In the genomic region with DNA sequence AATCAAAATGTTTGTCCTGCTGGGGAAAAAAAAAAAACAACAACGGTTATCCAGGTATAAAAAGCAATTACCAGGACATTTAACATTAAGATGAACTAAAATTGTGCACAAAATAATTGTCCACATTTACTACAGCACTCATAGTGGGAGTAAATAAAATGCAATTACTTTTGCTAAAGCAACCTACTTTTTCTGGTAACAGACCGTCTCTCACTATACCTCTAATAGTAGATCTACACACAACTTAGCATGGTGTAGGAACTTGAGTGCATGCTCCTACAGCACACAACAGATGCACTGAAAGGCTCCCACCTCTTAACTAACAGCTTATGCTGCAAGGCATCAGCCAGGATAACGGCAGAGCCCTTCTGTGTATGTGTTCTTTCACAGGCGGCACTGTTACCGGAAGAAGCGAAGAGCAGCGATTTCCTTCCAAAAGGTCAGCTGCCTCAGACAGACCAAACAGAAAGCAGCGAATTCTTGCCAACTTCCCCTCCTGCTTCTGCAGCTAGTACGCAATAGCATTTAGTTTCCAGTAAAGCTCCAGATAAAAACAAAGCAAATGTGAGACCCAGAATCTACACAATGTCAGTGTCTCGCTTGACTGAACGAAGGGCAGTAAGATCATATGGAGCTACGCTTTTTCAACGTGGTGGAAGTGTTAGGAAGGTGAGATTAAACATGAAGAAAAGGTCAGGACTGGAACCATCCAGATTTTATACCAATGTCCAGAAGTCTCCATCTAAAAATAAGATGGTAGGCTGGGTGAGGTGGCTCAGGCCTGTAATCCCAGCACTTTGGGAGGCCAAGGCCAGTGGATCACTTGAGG, we compare ENCODE assay signal across 8 cellular contexts.
DNase-seq lines count a peak whose midpoint lies in the region; ATAC-seq and TF ChIP-seq lines count a peak whose summit lies in the region.

No MANE protein-coding gene starts in this region.

- H3K36me3 ChIP-seq in OCI-LY1 (ENCODE audit: insufficient read depth, low read length) (no peaks in the 10 kb centered on the region), neutrophil (no peaks in the 10 kb centered on the region), stomach smooth muscle (ENCODE audit: control insufficient read depth in 2 of 2, insufficient read depth in 2 of 2, low read length in 2 of 2) (no peaks in the 10 kb centered on the region), HAP-1 (replicated peaks) (no peaks in the 10 kb centered on the region)

- TF ChIP-seq CTCF in OCI-LY1 (IDR thresholded peaks at IDR 0.05; ENCODE audit: low read length): no peak
- peak; percentile 42 for TF ChIP-seq CTCF in neutrophil (IDR thresholded peaks at IDR 0.05)

- H4K20me1 ChIP-seq in OCI-LY1 (ENCODE audit: insufficient read depth, low read length): no peaks in the 10 kb centered on the region

- H3K4me1 ChIP-seq in OCI-LY1 (ENCODE audit: insufficient read depth, low read length, severe bottlenecking) (peaks cover 19% of the 10 kb centered on the region), neutrophil (ENCODE audit: control insufficient read depth in 1 of 2, insufficient read depth in 1 of 2, low read depth in 1 of 2, low read length in 1 of 2) (peaks cover 80 to 85% of the 10 kb centered on the region in 2 experiments), stomach smooth muscle (ENCODE audit: control insufficient read depth, insufficient read depth, low read length) (peaks cover 10% of the 10 kb centered on the region), HAP-1 (peaks cover under 1% of the 10 kb centered on the region; the same call in 1 of the 2 replicates)

- no peaks in the 10 kb centered on the region for H3K9me2 ChIP-seq in OCI-LY1 (ENCODE audit: low read depth, low read length)

- in situ Hi-C loops in HAP-1 (cut with MboI; ENCODE audit: low sequenced_read_pairs): no loop called here

- peak overlapping the region; percentile 87 for H3K4me2 ChIP-seq in OCI-LY1 (ENCODE audit: low read length)

- H3K9ac ChIP-seq in OCI-LY1 (ENCODE audit: low read length): peak overlapping the region; percentile 58
- H3K9ac ChIP-seq in stomach smooth muscle (ENCODE audit: low read length in 2 of 2): peak overlapping the region; percentile 24 to 43

- peak overlapping the region; percentile 50 for H3K4me3 ChIP-seq in OCI-LY1 (ENCODE audit: low read depth, low read length, poor library complexity, severe bottlenecking)
- H3K4me3 ChIP-seq in neutrophil (ENCODE audit: low read depth in 1 of 2, low read length in 1 of 2): peak overlapping the region; percentile 52 to 62
- H3K4me3 ChIP-seq in stomach smooth muscle (ENCODE audit: low read length in 2 of 2): peak overlapping the region; percentile 27 to 61
- no peak overlapping the region for H3K4me3 ChIP-seq in HAP-1

- H3K79me2 ChIP-seq in OCI-LY1 (ENCODE audit: insufficient read depth, low read length): no peaks in the 10 kb centered on the region

- ATAC-seq in GM18498 (IDR thresholded peaks at IDR 0.05; ENCODE audit: unreplicated experiment) (peak; percentile 74), HG03066 (IDR thresholded peaks at IDR 0.05; ENCODE audit: low read depth, unreplicated experiment) (peak; percentile 76)

- no peaks in the 10 kb centered on the region for H3F3A ChIP-seq in OCI-LY1 (ENCODE audit: insufficient read depth, low read length)

- H3K27me3 ChIP-seq in OCI-LY1 (ENCODE audit: insufficient read depth, low read length) (no peaks in the 10 kb centered on the region), neutrophil (no peaks in the 10 kb centered on the region), stomach smooth muscle (ENCODE audit: control insufficient read depth in 1 of 2, insufficient read depth in 2 of 2, low read length in 2 of 2) (no peaks in the 10 kb centered on the region), HAP-1 (ENCODE audit: low read depth) (no peaks in the 10 kb centered on the region)

- DNase-seq in activated T-cell treated with anti-CD3 and anti-CD28 coated beads, Interleukin-2, amount 50 U/mL, for 48 hours: peak; percentile 74 to 78
- DNase-seq in fibroblast of peridontal ligament (ENCODE audit: extremely low read depth): peak; percentile 97
- DNase-seq in HAP-1 (ENCODE audit: low spot score in 2 of 2): no peak

- H2AFZ ChIP-seq in OCI-LY1 (ENCODE audit: low read length): peak overlapping the region; percentile 73

- peak overlapping the region; percentile 58 for H3K27ac ChIP-seq in OCI-LY1 (ENCODE audit: low read depth, low read length, poor library complexity, severe bottlenecking)
- peak overlapping the region; percentile 97 for H3K27ac ChIP-seq in neutrophil
- peak overlapping the region; percentile 79 for H3K27ac ChIP-seq in stomach smooth muscle (ENCODE audit: low read length)

- no peaks in the 10 kb centered on the region for H3K9me3 ChIP-seq in OCI-LY1 (ENCODE audit: low read length)
- H3K9me3 ChIP-seq in neutrophil: no peaks in the 10 kb centered on the region
- H3K9me3 ChIP-seq in stomach smooth muscle (ENCODE audit: control insufficient read depth in 2 of 2, low read length in 2 of 2): no peaks in the 10 kb centered on the region
- H3K9me3 ChIP-seq in HAP-1: no peaks in the 10 kb centered on the region

Comparison
In these comparisons a context has a peak if more than half of its experiments do, and no peak if none do; other contexts are left out.
1. DNase-seq: peak in activated T-cell treated with anti-CD3 and anti-CD28 coated beads, Interleukin-2, amount 50 U/mL, for 48 hours (2 of 2) and fibroblast of peridontal ligament (single experiment); none in HAP-1 (0 of 2).
2. Peak in every context shown above with its lines, with median percentiles within 50 percentile points of each other: H3K27ac ChIP-seq.